ENCODE assay signal across 18 cellular contexts in genomic region chr18:21809725-21810124, GRCh38.
DNase-seq lines count a peak whose midpoint lies in the region; FAIRE-seq and TF ChIP-seq lines count a peak whose summit lies in the region.
"Had no signal": no experiment of that assay in that cellular context is flagged by ENCODE, and none has a peak within 500 bp of the region (broad histone marks: within the 10 kb centered on the region; RNA-seq: fewer than 3 reads in every experiment).

No MANE protein-coding gene starts in this region.

- TF ChIP-seq CTCF in HEK293 (tag by site-specific recombination; IDR thresholded peaks at IDR 0.05) (no peak), kidney (IDR thresholded peaks at IDR 0.05; ENCODE audit: borderline replicate concordance, extremely low read depth, insufficient read depth) (no peak)

- H3K4me3 ChIP-seq in HEK293 (ENCODE audit: low read depth, low read length) (no peak overlapping the region), kidney (ENCODE audit: low read length in 2 of 2) (no peak overlapping the region)
- H3K4me3 ChIP-seq: GM12878, GM23338 had no signal

- CTCF ChIA-PET in HEK293 (lab: Yijun Ruan, JAX): no interaction called here

- intact Hi-C loops in kidney (cut with DNase I): no loop called here

- H3K36me3 ChIP-seq in HEK293 (ENCODE audit: control insufficient read depth in 2 of 2, insufficient read depth in 1 of 2, low read length in 2 of 2) (peaks cover 35 to 53% of the 10 kb centered on the region in 2 experiments), kidney (ENCODE audit: control insufficient read depth in 1 of 2, insufficient read depth in 2 of 2, low read length in 2 of 2) (peaks cover 0 to 13% of the 10 kb centered on the region in 2 donors)

- H3K27ac ChIP-seq in HEK293 (ENCODE audit: extremely low read depth, low read depth, low read length) (no peak overlapping the region), kidney (ENCODE audit: low read depth in 2 of 2, low read length in 2 of 2) (no peak overlapping the region)

- H3K9me3 ChIP-seq in HEK293 (ENCODE audit: control insufficient read depth, insufficient read depth, low read depth, low read length) (no peaks in the 10 kb centered on the region; the same call in none of the 2 replicates), kidney (ENCODE audit: control insufficient read depth in 1 of 2, low read length in 2 of 2) (peaks cover 0 to 7% of the 10 kb centered on the region in 2 donors)

- H3K4me1 ChIP-seq in HEK293 (ENCODE audit: control insufficient read depth, insufficient read depth, low read length): no peaks in the 10 kb centered on the region
- no peaks in the 10 kb centered on the region for H3K4me1 ChIP-seq in kidney (ENCODE audit: control insufficient read depth in 1 of 2, insufficient read depth in 1 of 2, low read depth in 1 of 2, low read length in 2 of 2)

- H3K9ac ChIP-seq in kidney (ENCODE audit: low read length in 2 of 2): no peak overlapping the region

- FAIRE-seq in G401.6 (lab: Jason Lieb, UNC) (peak; percentile 63), frontal cortex (lab: Jason Lieb, UNC) (peak; percentile 44), kidney (lab: Jason Lieb, UNC) (peak; percentile 53)
- FAIRE-seq: GM12878 had no signal

- POLR2A ChIA-PET in HEK293 (lab: Yijun Ruan, JAX): no interaction called here

- DNase-seq in frontal cortex (ENCODE audit: low spot score in 2 of 2) (no peak), kidney (no peak), NCI-H2227 (lab: John Stamatoyannopoulos, UW; ENCODE audit: unreplicated experiment) (no peak), UCSD-AML1 (lab: John Stamatoyannopoulos, UW; ENCODE audit: unreplicated experiment) (no peak)
- DNase-seq in activated naive CD4-positive, alpha-beta T cell treated with Interleukin-2 at 50 U/mL for 16 hours: no peak
- DNase-seq: C1 segment of cervical spinal cord; Calu3; CD4-positive, alpha-beta memory T cell; COR-L47; DMS153; DND-41; GDM1; H9; HFFc6 had no signal

TF ChIP-seq in HEK293, 187 proteins besides CTCF, POLR2A, EP300 and RAD21:
- TF ChIP-seq TRIM28 (IDR thresholded peaks at IDR 0.05; ENCODE audit: borderline replicate concordance, low read length): 0 out of 2 replicates have a peak, but pooled peaks have one; percentile 28
- no peak for TF ChIP-seq ZSCAN18 (tag by site-specific recombination; IDR thresholded peaks at IDR 0.05)
- TF ChIP-seq SETDB1 (IDR thresholded peaks at IDR 0.05; ENCODE audit: insufficient read length, low read length): peak; percentile 91
- no peak for TF ChIP-seq ZNF777 (tag by site-specific recombination; IDR thresholded peaks at IDR 0.05; ENCODE audit: borderline replicate concordance)
